In genomic region chrX:133838761-133839676, GRCh38 we compare ENCODE assay signal across 8 cellular contexts.
DNase-seq lines count a peak whose midpoint lies in the region; ATAC-seq, FAIRE-seq and TF ChIP-seq lines count a peak whose summit lies in the region.

No MANE protein-coding gene starts in this region.

- no peaks in the 10 kb centered on the region for H3K27me3 ChIP-seq in DOHH2 (ENCODE audit: control insufficient read depth, low read length)
- no peaks in the 10 kb centered on the region for H3K27me3 ChIP-seq in astrocyte (ENCODE audit: insufficient read depth, low read length)
- peaks cover 3% of the 10 kb centered on the region for H3K27me3 ChIP-seq in kidney epithelial cell (ENCODE audit: control insufficient read depth, insufficient read depth, low read length)
- no peaks in the 10 kb centered on the region for H3K27me3 ChIP-seq in upper lobe of left lung

- TF ChIP-seq CTCF in A549 (IDR thresholded peaks at IDR 0.05) (peak; percentile 52), DOHH2 (IDR thresholded peaks at IDR 0.05; ENCODE audit: low read depth, low read length, poor library complexity, severe bottlenecking) (peak; percentile 54), astrocyte (IDR thresholded peaks at IDR 0.05; ENCODE audit: insufficient read depth, low read depth, low read length) (peak; percentile 45), kidney epithelial cell (IDR thresholded peaks at IDR 0.05; ENCODE audit: insufficient read depth, low read length, poor library complexity, severe bottlenecking) (peak; percentile 69), upper lobe of left lung (IDR thresholded peaks at IDR 0.05) (peak in 5 of 6 experiments; percentile 30 to 65 (median 31))

- H3K27me3 Mint-ChIP-seq in astrocyte (ENCODE audit: low read depth, unreplicated experiment): no peaks in the 10 kb centered on the region
- no peaks in the 10 kb centered on the region for H3K27me3 Mint-ChIP-seq in activated T-helper 17 cell treated with anti-CD3 and anti-CD28 coated beads, Interleukin-2, amount 50 U/mL, for 72 hours

- FAIRE-seq in A549 (lab: Jason Lieb, UNC) (peak; percentile 59), astrocyte (lab: Jason Lieb, UNC) (peak; percentile 84)

- H3K9me3 ChIP-seq in A549 (no peaks in the 10 kb centered on the region), DOHH2 (ENCODE audit: control insufficient read depth, insufficient read depth, low read length) (no peaks in the 10 kb centered on the region), astrocyte (ENCODE audit: insufficient read depth, low read depth, low read length) (no peaks in the 10 kb centered on the region), upper lobe of left lung (no peaks in the 10 kb centered on the region)

- CTCF ChIA-PET in A549 (lab: Yijun Ruan, JAX): interaction anchor here (0.7 to 2.1 kb wide), 10 partner anchors 8 to 73 kb away, joined by 3 to 10 read pairs (median 4); no protein-coding TSS in a partner anchor

- WGBS in A549 (ENCODE audit: missing lambda C conversion rate): 42% methylated on average over 5 of the region's 5 CpGs
- 63 to 89% methylated on average over 4 to 5 of the region's 5 CpGs for WGBS in upper lobe of left lung, 2 donors

- TF ChIP-seq POLR2A in A549 (IDR thresholded peaks at IDR 0.05; ENCODE audit: low read length) (no peak), upper lobe of left lung (IDR thresholded peaks at IDR 0.05) (no peak)

- H3K9me2 ChIP-seq in DOHH2 (replicated peaks; ENCODE audit: control insufficient read depth, low read length): no peaks in the 10 kb centered on the region

- H4K20me1 ChIP-seq in DOHH2 (ENCODE audit: control insufficient read depth, insufficient read depth, low read depth, low read length) (no peaks in the 10 kb centered on the region), astrocyte (ENCODE audit: insufficient read depth, low read length) (no peaks in the 10 kb centered on the region)

- ATAC-seq in A549 (peak in 1 of 2 experiments; percentile 59; a peak in 2 of 6 replicates), upper lobe of left lung (ENCODE audit: low FRiP score in 2 of 2) (no peak), GM18511 (IDR thresholded peaks at IDR 0.05; ENCODE audit: unreplicated experiment) (no peak)
- no peak for ATAC-seq in activated T-helper 17 cell treated with anti-CD3 and anti-CD28 coated beads, Interleukin-2, amount 50 U/mL, for 72 hours (replicated peaks)

- H3K4me2 ChIP-seq in A549: no peak overlapping the region
- H3K4me2 ChIP-seq in DOHH2 (ENCODE audit: low read length): no peak overlapping the region
- no peak overlapping the region for H3K4me2 ChIP-seq in astrocyte (ENCODE audit: low read length)

- H3K4me1 ChIP-seq in A549 (no peaks in the 10 kb centered on the region), DOHH2 (ENCODE audit: control insufficient read depth, low read length) (peaks cover 19% of the 10 kb centered on the region), astrocyte (ENCODE audit: insufficient read depth, low read length) (no peaks in the 10 kb centered on the region), upper lobe of left lung (no peaks in the 10 kb centered on the region)

- no peak overlapping the region for H3K27ac Mint-ChIP-seq in astrocyte (ENCODE audit: unreplicated experiment)
- H3K27ac Mint-ChIP-seq in activated T-helper 17 cell treated with anti-CD3 and anti-CD28 coated beads, Interleukin-2, amount 50 U/mL, for 72 hours: no peak overlapping the region

- H3K9ac ChIP-seq in astrocyte (ENCODE audit: low read length): no peak overlapping the region

- no peaks in the 10 kb centered on the region for H3K36me3 ChIP-seq in DOHH2 (ENCODE audit: control insufficient read depth, low read length)
- no peaks in the 10 kb centered on the region for H3K36me3 ChIP-seq in astrocyte (ENCODE audit: insufficient read depth, low read length)
- H3K36me3 ChIP-seq in kidney epithelial cell (ENCODE audit: control insufficient read depth, insufficient read depth, low read length): no peaks in the 10 kb centered on the region
- no peaks in the 10 kb centered on the region for H3K36me3 ChIP-seq in upper lobe of left lung

- no peaks in the 10 kb centered on the region for H3K4me1 Mint-ChIP-seq in astrocyte (ENCODE audit: low read depth, unreplicated experiment)
- H3K4me1 Mint-ChIP-seq in activated T-helper 17 cell treated with anti-CD3 and anti-CD28 coated beads, Interleukin-2, amount 50 U/mL, for 72 hours: no peaks in the 10 kb centered on the region

- no peak overlapping the region for H2AFZ ChIP-seq in astrocyte (ENCODE audit: low read depth, low read length)

- H3K4me3 Mint-ChIP-seq in astrocyte (ENCODE audit: unreplicated experiment): no peak overlapping the region
- no peak overlapping the region for H3K4me3 Mint-ChIP-seq in activated T-helper 17 cell treated with anti-CD3 and anti-CD28 coated beads, Interleukin-2, amount 50 U/mL, for 72 hours

- DNase-seq in A549 (ENCODE audit: low read depth in 1 of 2, low spot score in 1 of 2) (peak; percentile 15 to 33), NCI-H345 (lab: John Stamatoyannopoulos, UW) (peak; percentile 47), astrocyte (ENCODE audit: low read depth) (no peak), kidney epithelial cell (ENCODE audit: low read depth) (no peak), upper lobe of left lung (no peak)

- POLR2A ChIA-PET in A549 (lab: Yijun Ruan, JAX): no interaction called here

- H3K4me3 ChIP-seq in A549: no peak overlapping the region
- H3K4me3 ChIP-seq in DOHH2 (ENCODE audit: low read length): no peak overlapping the region
- H3K4me3 ChIP-seq in astrocyte (ENCODE audit: insufficient read depth, low read depth, low read length): no peak overlapping the region
- no peak overlapping the region for H3K4me3 ChIP-seq in kidney epithelial cell (ENCODE audit: low read depth, low read length)
- no peak overlapping the region for H3K4me3 ChIP-seq in upper lobe of left lung

- TF ChIP-seq EP300 in A549 (IDR thresholded peaks at IDR 0.05): no peak
- no peak for TF ChIP-seq EP300 in upper lobe of left lung (IDR thresholded peaks at IDR 0.05)

- H3K27ac ChIP-seq in A549 (no peak overlapping the region), DOHH2 (ENCODE audit: low read depth, low read length) (peak overlapping the region; percentile 85), astrocyte (ENCODE audit: low read depth, low read length) (no peak overlapping the region), upper lobe of left lung (no peak overlapping the region)

- H3K36me3 Mint-ChIP-seq in astrocyte (ENCODE audit: low read depth, unreplicated experiment): no peaks in the 10 kb centered on the region
- H3K36me3 Mint-ChIP-seq in activated T-helper 17 cell treated with anti-CD3 and anti-CD28 coated beads, Interleukin-2, amount 50 U/mL, for 72 hours (ENCODE audit: low read depth): no peaks in the 10 kb centered on the region

- no peaks in the 10 kb centered on the region for H3K9me3 Mint-ChIP-seq in astrocyte (ENCODE audit: unreplicated experiment)
- no peaks in the 10 kb centered on the region for H3K9me3 Mint-ChIP-seq in activated T-helper 17 cell treated with anti-CD3 and anti-CD28 coated beads, Interleukin-2, amount 50 U/mL, for 72 hours

- no peaks in the 10 kb centered on the region for H3K79me2 ChIP-seq in DOHH2 (ENCODE audit: control insufficient read depth, low read length)
- H3K79me2 ChIP-seq in astrocyte (ENCODE audit: insufficient read depth, low read length): no peaks in the 10 kb centered on the region

- no peaks in the 10 kb centered on the region for H3F3A ChIP-seq in DOHH2 (ENCODE audit: control insufficient read depth, insufficient read depth)

- peak in 1 of 2 experiments; percentile 26; a peak in 2 of 5 replicates for TF ChIP-seq RAD21 in A549 (conservative IDR thresholded peaks at IDR 0.05 in 1 of 2, IDR thresholded peaks at IDR 0.05 in 1 of 2)

TF ChIP-seq in A549, 52 proteins besides CTCF, POLR2A, EP300 and RAD21:
- no peak for TF ChIP-seq HES2 (IDR thresholded peaks at IDR 0.05)
- TF ChIP-seq SMC3 (IDR thresholded peaks at IDR 0.05): peak; percentile 29; the same call in 1 of the 3 replicates

Comparison
In these comparisons a context has a peak if more than half of its experiments do, and no peak if none do; other contexts are left out.
1. DNase-seq: peak in A549 (2 of 2) and NCI-H345 (single experiment); none in astrocyte (single experiment), kidney epithelial cell (single experiment) and upper lobe of left lung (0 of 2).
2. Peak in every context shown above with its lines, with median percentiles within 50 percentile points of each other: CTCF ChIP-seq.